Comparison of ENCODE assay signal across 24 cellular contexts in the genomic region with DNA sequence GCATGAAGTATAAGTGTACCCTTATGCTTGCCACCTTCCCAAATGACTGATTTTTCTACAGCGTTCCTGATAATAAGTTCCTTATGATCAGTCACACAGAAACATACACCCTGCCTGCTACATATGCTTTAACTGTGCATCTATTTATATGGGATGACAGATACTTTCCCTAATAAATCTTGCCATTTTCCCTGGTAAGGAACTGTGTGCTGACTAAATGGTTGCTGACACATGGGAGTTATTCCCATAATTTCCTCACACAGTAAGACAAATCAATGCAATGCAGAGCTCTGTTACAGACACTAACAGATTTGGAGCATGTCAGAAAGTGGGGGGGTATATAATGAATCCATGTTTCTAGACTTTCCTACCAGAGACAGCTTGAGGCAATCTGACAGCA.
DNase-seq lines count a peak whose midpoint lies in the region; ATAC-seq and TF ChIP-seq lines count a peak whose summit lies in the region.
"Had no signal": no experiment of that assay in that cellular context is flagged by ENCODE, and none has a peak within 500 bp of the region (broad histone marks: within the 10 kb centered on the region; RNA-seq: fewer than 3 reads in every experiment).

No MANE protein-coding gene starts in this region.

- H3F3A ChIP-seq in GM23338 (replicated peaks; ENCODE audit: low read depth) = no peaks in the 10 kb centered on the region

- H3K27me3 Mint-ChIP-seq in MCF 10A (ENCODE audit: insufficient read depth, unreplicated experiment) = no peaks in the 10 kb centered on the region
- no peaks in the 10 kb centered on the region for H3K27me3 Mint-ChIP-seq in GM23338 (ENCODE audit: insufficient read depth, low read depth, poor library complexity)
- H3K27me3 Mint-ChIP-seq: central memory CD8-positive, alpha-beta T cell had no signal

- TF ChIP-seq POLR2A in breast epithelium (IDR thresholded peaks at IDR 0.05) = no peak
- no peak for TF ChIP-seq POLR2A in transverse colon (IDR thresholded peaks at IDR 0.05)
- TF ChIP-seq POLR2A in spleen (IDR thresholded peaks at IDR 0.05) = no peak
- TF ChIP-seq POLR2A in prostate gland (IDR thresholded peaks at IDR 0.05) = no peak

- no peaks in the 10 kb centered on the region for H4K20me1 ChIP-seq in GM23338 (replicated peaks; ENCODE audit: insufficient read depth)

- H3K27ac ChIP-seq in breast epithelium (peak overlapping the region; percentile 49 to 82), cingulate gyrus (ENCODE audit: low read depth, low read length) (peak overlapping the region; percentile 44), psoas muscle (peak overlapping the region; percentile 78), transverse colon (peak overlapping the region in 3 of 4 donors; percentile 30 to 63 (median 46)), GM23338 (ENCODE audit: low read depth) (no peak overlapping the region), spleen (no peak overlapping the region), prostate gland (peak overlapping the region in 1 of 2 donors; percentile 62)
- H3K27ac ChIP-seq: 22Rv1, KMS-11, SK-N-MC had no signal

- H2AFZ ChIP-seq in GM23338 = no peak overlapping the region

- POLR2A ChIA-PET in MCF 10A (lab: Yijun Ruan, JAX) = interaction anchor here (0.8 to 1.7 kb wide), 3 partner anchors 9 to 98 kb away, joined by 3 to 8 read pairs (median 4); a partner anchor contains a TSS

- H3K27ac Mint-ChIP-seq in MCF 10A (ENCODE audit: low read depth, unreplicated experiment) = no peak overlapping the region
- no peak overlapping the region for H3K27ac Mint-ChIP-seq in GM23338
- H3K27ac Mint-ChIP-seq: activated CD8-positive, alpha-beta T cell treated with anti-CD3 and anti-CD28 coated beads, Interleukin-2, amount 10 ng/mL, durations not matched to agents 7 days and 5 days; CD4-positive, CD25-positive, alpha-beta regulatory T cell had no signal

- in situ Hi-C loops in transverse colon (cut with MboI; ENCODE audit: low pct_ligation_motif_present in 1 of 4, low pct_unique_long_range_greater_than_20kb in 1 of 4, low sequenced_read_pairs in 3 of 4) = no loop called here

- no peaks in the 10 kb centered on the region for H3K9me2 ChIP-seq in GM23338 (ENCODE audit: insufficient read depth)

- no peaks in the 10 kb centered on the region for H3K9me3 Mint-ChIP-seq in MCF 10A (ENCODE audit: unreplicated experiment)
- no peaks in the 10 kb centered on the region for H3K9me3 Mint-ChIP-seq in GM23338
- H3K9me3 Mint-ChIP-seq: activated naive CD4-positive, alpha-beta T cell treated with anti-CD3 and anti-CD28 coated beads, Interleukin-2, amount 50 U/mL, for 72 hours; CD4-positive, CD25-positive, alpha-beta regulatory T cell; central memory CD8-positive, alpha-beta T cell had no signal

- no peak for TF ChIP-seq EP300 in transverse colon (IDR thresholded peaks at IDR 0.05; ENCODE audit: low read depth)

- no peak for TF ChIP-seq CTCF in breast epithelium (IDR thresholded peaks at IDR 0.05)
- no peak for TF ChIP-seq CTCF in MCF 10A (IDR thresholded peaks at IDR 0.05; ENCODE audit: unreplicated experiment)
- TF ChIP-seq CTCF in psoas muscle (IDR thresholded peaks at IDR 0.05) = no peak
- TF ChIP-seq CTCF in transverse colon (IDR thresholded peaks at IDR 0.05) = no peak
- no peak for TF ChIP-seq CTCF in GM23338 (conservative IDR thresholded peaks at IDR 0.05; ENCODE audit: low read depth in 2 of 2)
- no peak for TF ChIP-seq CTCF in spleen (IDR thresholded peaks at IDR 0.05 in 8 of 11, conservative IDR thresholded peaks at IDR 0.05 in 3 of 11)
- TF ChIP-seq CTCF in prostate gland (IDR thresholded peaks at IDR 0.05) = no peak

- H3K27me3 ChIP-seq in breast epithelium (no peaks in the 10 kb centered on the region), psoas muscle (ENCODE audit: insufficient read depth in 3 of 3, low read length in 2 of 3) (no peaks in the 10 kb centered on the region), transverse colon (no peaks in the 10 kb centered on the region), GM23338 (ENCODE audit: insufficient read depth) (no peaks in the 10 kb centered on the region), spleen (replicated peaks in 1 of 7) (no peaks in the 10 kb centered on the region), prostate gland (replicated peaks; ENCODE audit: insufficient read depth) (no peaks in the 10 kb centered on the region)
- H3K27me3 ChIP-seq: heart left ventricle had no signal

- intact Hi-C loops in breast epithelium (cut with DNase I; ENCODE audit: low total_unique reads) (no loop called here), MCF 10A (cut with micrococcal nuclease) (no loop called here), psoas muscle (cut with DNase I) (loop anchor here in 1 of 2 donors (5.0 kb wide), 1 partner anchor 56 kb away; no protein-coding TSS in a partner anchor), transverse colon (cut with DNase I; ENCODE audit: low total_unique reads) (no loop called here), spleen (cut with DNase I; ENCODE audit: low total_unique reads) (no loop called here), prostate gland (cut with DNase I) (no loop called here)

- H3K4me3 Mint-ChIP-seq in MCF 10A (ENCODE audit: unreplicated experiment) = no peak overlapping the region
- H3K4me3 Mint-ChIP-seq in GM23338 = no peak overlapping the region
- H3K4me3 Mint-ChIP-seq: activated CD8-positive, alpha-beta T cell treated with anti-CD3 and anti-CD28 coated beads, Interleukin-2, amount 10 ng/mL, durations not matched to agents 7 days and 5 days; CD4-positive, CD25-positive, alpha-beta regulatory T cell; central memory CD8-positive, alpha-beta T cell had no signal

- ATAC-seq in psoas muscle (peak; percentile 48 to 79 (median 65)), GM23338 (no peak)
- ATAC-seq: activated CD8-positive, alpha-beta T cell treated with anti-CD3 and anti-CD28 coated beads, Interleukin-2, amount 10 ng/mL, durations not matched to agents 7 days and 5 days; activated naive CD4-positive, alpha-beta T cell treated with anti-CD3 and anti-CD28 coated beads, Interleukin-2, amount 50 U/mL, for 72 hours had no signal

- H3K79me2 ChIP-seq in GM23338 (replicated peaks; ENCODE audit: insufficient read depth) = no peaks in the 10 kb centered on the region

- peaks cover 0 to 4% of the 10 kb centered on the region in 2 donors for H3K4me1 ChIP-seq in breast epithelium
- peaks cover 14% of the 10 kb centered on the region for H3K4me1 ChIP-seq in psoas muscle
- peaks cover 0 to 19% (median 7%) of the 10 kb centered on the region in 4 donors for H3K4me1 ChIP-seq in transverse colon
- H3K4me1 ChIP-seq in GM23338 (ENCODE audit: insufficient read depth) = no peaks in the 10 kb centered on the region
- H3K4me1 ChIP-seq in spleen = no peaks in the 10 kb centered on the region
- no peaks in the 10 kb centered on the region for H3K4me1 ChIP-seq in prostate gland (replicated peaks)

- H3K36me3 ChIP-seq in breast epithelium = no peaks in the 10 kb centered on the region
- H3K36me3 ChIP-seq in psoas muscle (ENCODE audit: insufficient read depth in 1 of 2, low read depth in 1 of 2) = no peaks in the 10 kb centered on the region
- no peaks in the 10 kb centered on the region for H3K36me3 ChIP-seq in transverse colon
- no peaks in the 10 kb centered on the region for H3K36me3 ChIP-seq in GM23338 (ENCODE audit: insufficient read depth)
- H3K36me3 ChIP-seq in spleen = no peaks in the 10 kb centered on the region
- no peaks in the 10 kb centered on the region for H3K36me3 ChIP-seq in prostate gland
- H3K36me3 ChIP-seq: heart left ventricle had no signal

- H3K4me3 ChIP-seq in breast epithelium (no peak overlapping the region), psoas muscle (no peak overlapping the region), transverse colon (no peak overlapping the region), GM23338 (no peak overlapping the region), spleen (no peak overlapping the region), prostate gland (no peak overlapping the region)
- H3K4me3 ChIP-seq: heart left ventricle, SK-N-MC, smooth muscle cell had no signal

- BruUV-seq in MCF 10A (replicated peaks; lab: Mats Ljungman, UMichigan) = no TSS peak

- H3K9me3 ChIP-seq in breast epithelium = no peaks in the 10 kb centered on the region
- no peaks in the 10 kb centered on the region for H3K9me3 ChIP-seq in psoas muscle
- no peaks in the 10 kb centered on the region for H3K9me3 ChIP-seq in transverse colon
- H3K9me3 ChIP-seq in spleen = no peaks in the 10 kb centered on the region
- H3K9me3 ChIP-seq in prostate gland = no peaks in the 10 kb centered on the region
- H3K9me3 ChIP-seq: heart left ventricle had no signal

- WGBS in psoas muscle, 3 donors = 55 to 82% (median 79%) methylated on average over 1 of the region's 1 CpG
- 95 to 100% methylated on average over 1 of the region's 1 CpG for WGBS in transverse colon (ENCODE audit: low coverage in 1 of 2), 2 donors
- WGBS in spleen, 5 donors = 93 to 100% (median 97%) methylated on average over 1 of the region's 1 CpG
- 97% methylated on average over 1 of the region's 1 CpG for WGBS in prostate gland

- DNase-seq in breast epithelium (ENCODE audit: low spot score in 2 of 2) (no peak), MCF 10A (ENCODE audit: unreplicated experiment) (no peak), psoas muscle (no peak), transverse colon (no peak), GM23338 (ENCODE audit: low spot score) (no peak), spleen (no peak), prostate gland (ENCODE audit: low spot score) (no peak)
- DNase-seq: activated CD4-positive, CD25-positive, alpha-beta regulatory T cell treated with anti-CD3 and anti-CD28 coated beads, Interleukin-2, amount 50 U/mL, for 72 hours; activated CD8-positive, alpha-beta T cell treated with anti-CD3 and anti-CD28 coated beads, Interleukin-2, amount 10 ng/mL, durations not matched to agents 7 days and 5 days; CD4-positive, CD25-positive, alpha-beta regulatory T cell; EL; NCI-H1417; NCI-H2081; NCI-H345; NCI-H774; stimulated activated CD4-positive, alpha-beta T cell treated with anti-CD3 and anti-CD28 coated beads, Interleukin-2, amount 100 ng/mL, for 24 hours had no signal

- H3K4me1 Mint-ChIP-seq in MCF 10A (ENCODE audit: insufficient read depth, unreplicated experiment) = peaks cover 7% of the 10 kb centered on the region
- H3K4me1 Mint-ChIP-seq in GM23338 = no peaks in the 10 kb centered on the region
- H3K4me1 Mint-ChIP-seq: CD4-positive, CD25-positive, alpha-beta regulatory T cell; central memory CD8-positive, alpha-beta T cell had no signal

- CTCF ChIA-PET in MCF 10A (lab: Yijun Ruan, JAX) = interaction anchor here (1.8 to 2.0 kb wide), 2 partner anchors 9 to 307 kb away, joined by 7 to 10 read pairs; no protein-coding TSS in a partner anchor

- H3K4me2 ChIP-seq in GM23338 = no peak overlapping the region
- H3K4me2 ChIP-seq: KMS-11 had no signal

- no peaks in the 10 kb centered on the region for H3K36me3 Mint-ChIP-seq in MCF 10A (ENCODE audit: insufficient read depth, unreplicated experiment)
- H3K36me3 Mint-ChIP-seq in GM23338 (ENCODE audit: low read depth) = no peaks in the 10 kb centered on the region
- H3K36me3 Mint-ChIP-seq: activated naive CD4-positive, alpha-beta T cell treated with anti-CD3 and anti-CD28 coated beads, Interleukin-2, amount 50 U/mL, for 72 hours; CD4-positive, CD25-positive, alpha-beta regulatory T cell had no signal

TF ChIP-seq in GM23338, 12 proteins besides CTCF, POLR2A, EP300 and RAD21 (continues in another document):
- TF ChIP-seq ZNF114 (CRISPR knock-in tag; IDR thresholded peaks at IDR 0.05) (no peak), EZH2 (IDR thresholded peaks at IDR 0.05; ENCODE audit: low read depth, unreplicated experiment) (no peak), CREB1 (CRISPR knock-in tag; IDR thresholded peaks at IDR 0.05; ENCODE audit: low read depth) (no peak)

Comparison
In these comparisons a context has a peak if more than half of its experiments do, and no peak if none do; other contexts are left out.
1. H3K27ac ChIP-seq: peak in breast epithelium (2 of 2), cingulate gyrus (single experiment), psoas muscle (single experiment) and transverse colon (3 of 4); none in GM23338 (single experiment) and spleen (0 of 8).